ENCODE assay signal across 27 cellular contexts in the genomic region with DNA sequence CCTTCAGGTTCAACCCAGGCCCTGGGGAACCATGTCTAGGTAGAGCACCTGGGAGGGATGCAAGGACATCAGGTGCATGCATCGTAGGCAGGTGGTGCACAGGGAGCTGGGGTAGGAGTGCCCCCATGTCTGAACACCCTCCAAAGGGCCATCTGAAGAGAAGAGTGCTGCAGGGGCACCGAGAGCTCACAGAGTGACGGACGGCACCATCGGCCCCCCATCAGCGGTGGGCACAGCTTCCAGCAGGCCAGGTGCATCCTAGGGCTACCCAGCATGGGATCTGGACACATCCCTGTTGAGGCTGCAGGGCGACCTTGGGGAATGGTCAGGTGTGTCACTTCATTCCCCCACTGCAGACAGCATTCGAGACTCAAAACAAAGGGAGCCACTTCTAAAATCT.
"Had no signal": no experiment of that assay in that cellular context is flagged by ENCODE, and none has a peak within 500 bp of the region (broad histone marks: within the 10 kb centered on the region; RNA-seq: fewer than 3 reads in every experiment).

No MANE protein-coding gene starts in this region.

- H3K4me3 Mint-ChIP-seq: activated CD4-positive, alpha-beta memory T cell treated with anti-CD3 and anti-CD28 coated beads, Interleukin-2, amount 10 ng/mL, durations not matched to agents 7 days and 5 days; activated CD4-positive, alpha-beta T cell treated with anti-CD3 and anti-CD28 coated beads, Interleukin-2, amount 10 ng/mL, durations not matched to agents 7 days and 5 days; activated naive CD4-positive, alpha-beta T cell treated with anti-CD3 and anti-CD28 coated beads for 36 hours; activated naive CD4-positive, alpha-beta T cell treated with anti-CD3 and anti-CD28 coated beads, Interleukin-2, amount 50 U/mL, for 24 hours; activated naive CD8-positive, alpha-beta T cell treated with anti-CD3 and anti-CD28 coated beads for 36 hours; activated naive CD8-positive, alpha-beta T cell treated with anti-CD3 and anti-CD28 coated beads, Interleukin-2, amount 50 U/mL, for 24 hours; activated T-cell treated with anti-CD3 and anti-CD28 coated beads, Interleukin-2, amount 50 U/mL, for 24 hours; activated T-cell treated with anti-CD3 and anti-CD28 coated beads, Interleukin-2, amount 50 U/mL, for 72 hours; effector memory CD8-positive, alpha-beta T cell; WTC11 had no signal

- H3K27me3 Mint-ChIP-seq: activated CD4-positive, alpha-beta memory T cell treated with anti-CD3 and anti-CD28 coated beads, Interleukin-2, amount 10 ng/mL, durations not matched to agents 7 days and 5 days; activated CD4-positive, alpha-beta T cell treated with anti-CD3 and anti-CD28 coated beads, Interleukin-2, amount 10 ng/mL, durations not matched to agents 7 days and 5 days; activated naive CD4-positive, alpha-beta T cell treated with anti-CD3 and anti-CD28 coated beads, Interleukin-2, amount 50 U/mL, for 24 hours; activated naive CD8-positive, alpha-beta T cell treated with anti-CD3 and anti-CD28 coated beads, Interleukin-2, amount 50 U/mL, for 24 hours had no signal

- H3K4me1 ChIP-seq: adrenal gland, body of pancreas had no signal

- H3K4me3 ChIP-seq: adrenal gland, body of pancreas, esophagus muscularis mucosa, gastroesophageal sphincter had no signal

- H3K36me3 ChIP-seq: adrenal gland, esophagus muscularis mucosa, gastroesophageal sphincter had no signal

- H3K9me3 Mint-ChIP-seq: activated CD4-positive, alpha-beta memory T cell treated with anti-CD3 and anti-CD28 coated beads, Interleukin-2, amount 10 ng/mL, durations not matched to agents 7 days and 5 days; activated CD4-positive, alpha-beta T cell treated with anti-CD3 and anti-CD28 coated beads, Interleukin-2, amount 10 ng/mL, durations not matched to agents 7 days and 5 days; activated naive CD4-positive, alpha-beta T cell treated with anti-CD3 and anti-CD28 coated beads for 36 hours; activated naive CD4-positive, alpha-beta T cell treated with anti-CD3 and anti-CD28 coated beads, Interleukin-2, amount 50 U/mL, for 24 hours; activated naive CD8-positive, alpha-beta T cell treated with anti-CD3 and anti-CD28 coated beads for 36 hours; activated naive CD8-positive, alpha-beta T cell treated with anti-CD3 and anti-CD28 coated beads, Interleukin-2, amount 50 U/mL, for 24 hours; activated T-cell treated with anti-CD3 and anti-CD28 coated beads, Interleukin-2, amount 50 U/mL, for 24 hours; activated T-cell treated with anti-CD3 and anti-CD28 coated beads, Interleukin-2, amount 50 U/mL, for 72 hours; effector memory CD8-positive, alpha-beta T cell had no signal

- H3K27ac ChIP-seq: adrenal gland, body of pancreas, esophagus muscularis mucosa had no signal

- H3K4me1 Mint-ChIP-seq: activated CD4-positive, alpha-beta memory T cell treated with anti-CD3 and anti-CD28 coated beads, Interleukin-2, amount 10 ng/mL, durations not matched to agents 7 days and 5 days; activated CD4-positive, alpha-beta T cell treated with anti-CD3 and anti-CD28 coated beads, Interleukin-2, amount 10 ng/mL, durations not matched to agents 7 days and 5 days; activated naive CD4-positive, alpha-beta T cell treated with anti-CD3 and anti-CD28 coated beads, Interleukin-2, amount 50 U/mL, for 24 hours; activated naive CD8-positive, alpha-beta T cell treated with anti-CD3 and anti-CD28 coated beads for 36 hours; activated naive CD8-positive, alpha-beta T cell treated with anti-CD3 and anti-CD28 coated beads, Interleukin-2, amount 50 U/mL, for 24 hours; WTC11 had no signal

- ATAC-seq: activated naive CD8-positive, alpha-beta T cell treated with anti-CD3 and anti-CD28 coated beads, Interleukin-2, amount 50 U/mL, for 24 hours; activated T-cell treated with anti-CD3 and anti-CD28 coated beads, Interleukin-2, amount 50 U/mL, for 72 hours; body of pancreas; effector memory CD8-positive, alpha-beta T cell; gastroesophageal sphincter; WTC11 had no signal

- H3K27ac Mint-ChIP-seq: activated CD4-positive, alpha-beta memory T cell treated with anti-CD3 and anti-CD28 coated beads, Interleukin-2, amount 10 ng/mL, durations not matched to agents 7 days and 5 days; activated CD4-positive, alpha-beta T cell treated with anti-CD3 and anti-CD28 coated beads, Interleukin-2, amount 10 ng/mL, durations not matched to agents 7 days and 5 days; activated naive CD4-positive, alpha-beta T cell treated with anti-CD3 and anti-CD28 coated beads for 36 hours; activated naive CD4-positive, alpha-beta T cell treated with anti-CD3 and anti-CD28 coated beads, Interleukin-2, amount 50 U/mL, for 24 hours; activated naive CD8-positive, alpha-beta T cell treated with anti-CD3 and anti-CD28 coated beads for 36 hours; activated naive CD8-positive, alpha-beta T cell treated with anti-CD3 and anti-CD28 coated beads, Interleukin-2, amount 50 U/mL, for 24 hours; activated T-cell treated with anti-CD3 and anti-CD28 coated beads, Interleukin-2, amount 50 U/mL, for 24 hours; activated T-cell treated with anti-CD3 and anti-CD28 coated beads, Interleukin-2, amount 50 U/mL, for 72 hours; effector memory CD8-positive, alpha-beta T cell; WTC11 had no signal

- H3K27me3 ChIP-seq: adrenal gland, body of pancreas, esophagus muscularis mucosa, gastroesophageal sphincter had no signal

- H3K9me3 ChIP-seq: adrenal gland, body of pancreas, esophagus muscularis mucosa, gastroesophageal sphincter had no signal

- H3K36me3 Mint-ChIP-seq: activated naive CD4-positive, alpha-beta T cell treated with anti-CD3 and anti-CD28 coated beads, Interleukin-2, amount 50 U/mL, for 24 hours; activated naive CD8-positive, alpha-beta T cell treated with anti-CD3 and anti-CD28 coated beads for 36 hours; WTC11 had no signal

- DNase-seq: activated CD4-positive, alpha-beta memory T cell treated with anti-CD3 and anti-CD28 coated beads, Interleukin-2, amount 10 ng/mL, durations not matched to agents 7 days and 5 days; activated CD4-positive, alpha-beta T cell treated with anti-CD3 and anti-CD28 coated beads for 1 hour; activated CD4-positive, alpha-beta T cell treated with anti-CD3 and anti-CD28 coated beads for 4 hours; activated CD4-positive, alpha-beta T cell treated with anti-CD3 and anti-CD28 coated beads, Interleukin-2, amount 10 ng/mL, durations not matched to agents 7 days and 5 days; activated CD4-positive, alpha-beta T cell treated with anti-CD3 and anti-CD28 coated beads, Interleukin-2, amount 50 U/mL, for 4 hours; activated CD8-positive, alpha-beta memory T cell treated with anti-CD3 and anti-CD28 coated beads, Interleukin-2, amount 50 U/mL, for 48 hours; activated naive CD4-positive, alpha-beta T cell treated with anti-CD3 and anti-CD28 coated beads for 36 hours; activated naive CD8-positive, alpha-beta T cell treated with anti-CD3 and anti-CD28 coated beads for 36 hours; activated naive CD8-positive, alpha-beta T cell treated with anti-CD3 and anti-CD28 coated beads, Interleukin-2, amount 50 U/mL, for 24 hours; activated T-cell treated with anti-CD3 and anti-CD28 coated beads for 4 hours; activated T-cell treated with anti-CD3 and anti-CD28 coated beads, Interleukin-2, amount 50 U/mL, for 24 hours; activated T-cell treated with anti-CD3 and anti-CD28 coated beads, Interleukin-2, amount 50 U/mL, for 72 hours; adrenal gland; amygdala; body of pancreas; caudate nucleus; cortex of kidney; dermis blood vessel endothelial cell; effector CD4-positive, alpha-beta T cell; effector memory CD8-positive, alpha-beta T cell; erythroblast; foreskin melanocyte; T-helper 2 cell had no signal
